Comparison of ENCODE assay signal across 9 cellular contexts in the genomic region with DNA sequence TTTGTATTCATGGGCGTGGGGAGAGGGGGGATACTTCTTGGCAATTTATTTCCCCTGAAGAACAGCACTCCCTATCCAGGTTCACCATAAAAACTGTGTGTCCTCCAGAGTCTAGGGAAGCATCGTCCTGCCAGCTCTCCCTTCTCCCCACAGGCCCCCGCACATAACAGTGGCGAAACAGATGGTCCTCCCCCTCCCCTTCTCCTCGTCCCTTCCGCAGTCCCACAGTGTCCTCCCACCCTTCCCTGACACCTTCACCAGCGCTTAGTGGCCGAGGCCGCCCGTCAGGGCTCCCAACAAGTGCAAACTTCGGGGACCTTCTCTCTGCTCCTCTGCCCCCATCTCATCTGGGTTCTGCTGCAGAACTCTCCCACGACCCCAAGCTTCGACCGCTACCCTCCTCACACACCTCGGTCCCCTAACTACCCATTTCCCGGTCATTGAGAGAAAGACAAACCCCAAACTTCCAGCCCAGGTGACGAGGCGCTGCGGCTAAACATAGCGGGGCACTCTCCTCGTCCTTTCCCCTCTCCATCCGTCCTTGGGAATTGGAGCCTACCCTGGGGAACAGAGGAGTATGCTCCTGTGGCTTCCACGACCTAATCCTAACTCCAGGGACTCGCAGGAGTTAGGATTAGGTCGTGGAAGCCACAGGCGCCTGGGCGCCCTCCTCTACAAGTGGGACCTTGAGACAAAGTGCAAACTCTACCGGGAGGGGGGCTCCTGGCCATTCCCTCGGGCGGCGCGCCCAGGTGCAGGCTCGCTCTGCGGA. TPM values are rescaled to one million over a fixed set of nuclear protein-coding genes. Genes with fewer than 3 reads are reported as not detected.
DNase-seq lines count a peak whose midpoint lies in the region; ATAC-seq, FAIRE-seq and TF ChIP-seq lines count a peak whose summit lies in the region.
"Had no signal": no experiment of that assay in that cellular context is flagged by ENCODE, and none has a peak within 500 bp of the region (broad histone marks: within the 10 kb centered on the region; RNA-seq: fewer than 3 reads in every experiment).

No MANE protein-coding gene starts in this region.

- dilution Hi-C loops in keratinocyte (cut with MboI; ENCODE audit: extremely low pct_ligation_motif_present, low sequenced_read_pairs), result no loop called here

- no peak for ATAC-seq in thoracic aorta (ENCODE audit: insufficient number of reproducible peaks, low FRiP score, low read depth)
- no peak for ATAC-seq in GM21526 (IDR thresholded peaks at IDR 0.05; ENCODE audit: low FRiP score, unreplicated experiment)

- H3K27ac Mint-ChIP-seq in T-helper 1 cell treated with Interleukin-12 subunit alpha and Interleukin-12 subunit beta and Interleukin-4 antibody, amounts not matched to agents 30 μg/mL and 1 μg/mL, for 36 hours, result no peak overlapping the region

- H3K4me1 Mint-ChIP-seq in T-helper 1 cell treated with Interleukin-12 subunit alpha and Interleukin-12 subunit beta and Interleukin-4 antibody, amounts not matched to agents 30 μg/mL and 1 μg/mL, for 36 hours (ENCODE audit: low read depth), result peaks cover 2% of the 10 kb centered on the region

- H3K4me3 Mint-ChIP-seq in T-helper 1 cell treated with Interleukin-12 subunit alpha and Interleukin-12 subunit beta and Interleukin-4 antibody, amounts not matched to agents 30 μg/mL and 1 μg/mL, for 36 hours, result peak overlapping the region; percentile 8

- FAIRE-seq in keratinocyte (lab: Jason Lieb, UNC), result no peak

- no peaks in the 10 kb centered on the region for H3K36me3 ChIP-seq in keratinocyte (ENCODE audit: control insufficient read depth in 2 of 2, extremely low read depth in 1 of 2, insufficient read depth in 2 of 2, low read length in 2 of 2)
- H3K36me3 ChIP-seq in thoracic aorta, result no peaks in the 10 kb centered on the region

- no peaks in the 10 kb centered on the region for H4K20me1 ChIP-seq in keratinocyte (ENCODE audit: control insufficient read depth, extremely low read depth, insufficient read depth, low read length)

- H3K27me3 ChIP-seq in keratinocyte (ENCODE audit: control insufficient read depth, extremely low read depth, insufficient read depth, low read length) (peaks cover 35% of the 10 kb centered on the region), thoracic aorta (replicated peaks; ENCODE audit: insufficient read depth) (no peaks in the 10 kb centered on the region)

- H3K9me3 Mint-ChIP-seq in T-helper 1 cell treated with Interleukin-12 subunit alpha and Interleukin-12 subunit beta and Interleukin-4 antibody, amounts not matched to agents 30 μg/mL and 1 μg/mL, for 36 hours, result no peaks in the 10 kb centered on the region

- no peaks in the 10 kb centered on the region for H3K9me1 ChIP-seq in keratinocyte (ENCODE audit: control insufficient read depth, extremely low read depth, insufficient read depth, low read length)

- H3K4me1 ChIP-seq in keratinocyte (ENCODE audit: control insufficient read depth, extremely low read depth, insufficient read depth, low read length), result peaks cover 7% of the 10 kb centered on the region
- peaks cover 0 to 17% of the 10 kb centered on the region in 2 donors for H3K4me1 ChIP-seq in thoracic aorta (ENCODE audit: control insufficient read depth in 1 of 2, low read depth in 2 of 2)

- DNase-seq in T-helper 1 cell (no peak), keratinocyte (ENCODE audit: low read depth, low spot score) (no peak), thoracic aorta (ENCODE audit: low spot score) (no peak), HCEC 1CT (no peak), DMS153 treated with DMSO at 0.1 percent for 48 hours (lab: John Stamatoyannopoulos, UW; ENCODE audit: unreplicated experiment) (no peak)

- no peaks in the 10 kb centered on the region for H3K36me3 Mint-ChIP-seq in T-helper 1 cell treated with Interleukin-12 subunit alpha and Interleukin-12 subunit beta and Interleukin-4 antibody, amounts not matched to agents 30 μg/mL and 1 μg/mL, for 36 hours (ENCODE audit: low read depth)

- no peaks in the 10 kb centered on the region for H3K9me3 ChIP-seq in keratinocyte (ENCODE audit: control insufficient read depth, low read depth, low read length)
- H3K9me3 ChIP-seq in thoracic aorta, result no peaks in the 10 kb centered on the region

- no peaks in the 10 kb centered on the region for H3K79me2 ChIP-seq in keratinocyte (ENCODE audit: control insufficient read depth, insufficient read depth, low read length)

- TF ChIP-seq CTCF in WI38 (IDR thresholded peaks at IDR 0.05; ENCODE audit: low read depth, low read length), result no peak
- TF ChIP-seq CTCF in keratinocyte (optimal IDR thresholded peaks at IDR 0.05 in 1 of 3, IDR thresholded peaks at IDR 0.05 in 1 of 3, conservative IDR thresholded peaks at IDR 0.05 in 1 of 3; ENCODE audit: extremely low read depth in 1 of 3, insufficient read depth in 2 of 3, low read length in 3 of 3), result no peak
- TF ChIP-seq CTCF in thoracic aorta (IDR thresholded peaks at IDR 0.05), result no peak

- peak overlapping the region; percentile 83 for H3K4me2 ChIP-seq in keratinocyte (ENCODE audit: control insufficient read depth, extremely low read depth, insufficient read depth, low read depth, low read length)

- no peak overlapping the region for H3K9ac ChIP-seq in keratinocyte (ENCODE audit: control insufficient read depth, extremely low read depth, insufficient read depth, low read length)

- no peak overlapping the region for H2AFZ ChIP-seq in keratinocyte (ENCODE audit: control insufficient read depth, low read length)

- no peak overlapping the region for H3K27ac ChIP-seq in keratinocyte (ENCODE audit: control insufficient read depth, insufficient read depth, low read length)
- H3K27ac ChIP-seq in thoracic aorta, result no peak overlapping the region

- peaks cover 80% of the 10 kb centered on the region for H3K27me3 Mint-ChIP-seq in T-helper 1 cell treated with Interleukin-12 subunit alpha and Interleukin-12 subunit beta and Interleukin-4 antibody, amounts not matched to agents 30 μg/mL and 1 μg/mL, for 36 hours (ENCODE audit: low read depth)

- H3K4me3 ChIP-seq in WI38 (ENCODE audit: low read depth, low read length) (peak overlapping the region; percentile 59), keratinocyte (ENCODE audit: control insufficient read depth in 2 of 3, extremely low read depth in 1 of 3, insufficient read depth in 2 of 3, low read depth in 1 of 3, low read length in 3 of 3) (peak overlapping the region in 2 of 3 experiments; percentile 50 to 58), thoracic aorta (peak overlapping the region; percentile 72)

RNA-seq across cellular contexts. Expression of a gene that starts 1.0 kb away (rescaled TPM):
- polyA plus RNA-seq in keratinocyte, result 0.05 to 0.17 TPM (median 0.15 TPM) in 3 replicates
- 0.70 TPM for polyA plus RNA-seq in keratinocyte (2011; ENCODE audit: low read depth)
- 0.19 and 0.43 TPM in 2 replicates for polyA plus RNA-seq in keratinocyte (2011; cell fraction: cytosol; rRNA removed)
- polyA plus RNA-seq in keratinocyte (2011; cell fraction: nucleus; rRNA removed), result 0.17 and 0.52 TPM in 2 replicates
- 0.06 and 0.39 TPM in 2 replicates for polyA plus RNA-seq in keratinocyte (2012; ENCODE audit: low replicate concordance)
- polyA minus RNA-seq in keratinocyte, result 0.22 TPM in 1 of 3 replicates, not detected in the others
- polyA minus RNA-seq in keratinocyte (2011; cell fraction: cytosol; rRNA and poly(A)+ RNA removed), result not detected
- polyA minus RNA-seq in keratinocyte (2011; cell fraction: nucleus; rRNA and poly(A)+ RNA removed), result not detected in 2 replicates
- total RNA-seq in thoracic aorta, result 1 to 10 TPM in 1 of 2 donors, under 1 TPM in 1; 0.41 to 1.9 TPM
- total RNA-seq: Daoy had no signal
